ENCODE assay signal across 1 cellular context in genomic region chr10:97771055-97771811, GRCh38.
TF ChIP-seq lines count a peak whose summit lies in the region.

No MANE protein-coding gene starts in this region.

TF ChIP-seq in HepG2, 621 proteins besides CTCF, POLR2A, EP300 and RAD21 (continued from another document):
- TF ChIP-seq NFE2L2 (IDR thresholded peaks at IDR 0.05; ENCODE audit: low read length) (no peak), ZFP91 (CRISPR knock-in tag; IDR thresholded peaks at IDR 0.05; ENCODE audit: borderline replicate concordance) (peak; percentile 18; the same call in 1 of the 2 replicates), ZNF367 (CRISPR knock-in tag; IDR thresholded peaks at IDR 0.05; ENCODE audit: borderline replicate concordance) (no peak), ARNT (IDR thresholded peaks at IDR 0.05) (no peak), ZNF800 (CRISPR knock-in tag; IDR thresholded peaks at IDR 0.05) (peak; percentile 100), ELF1 (CRISPR knock-in tag; IDR thresholded peaks at IDR 0.05) (no peak), CREM (IDR thresholded peaks at IDR 0.05) (no peak), CREM (CRISPR knock-in tag; IDR thresholded peaks at IDR 0.05) (no peak), ZNF687 (CRISPR knock-in tag; IDR thresholded peaks at IDR 0.05) (peak; percentile 45), KIAA2018 (CRISPR knock-in tag; IDR thresholded peaks at IDR 0.05; ENCODE audit: borderline replicate concordance) (no peak)
